ENCODE assay signal across 27 cellular contexts in the genomic region with DNA sequence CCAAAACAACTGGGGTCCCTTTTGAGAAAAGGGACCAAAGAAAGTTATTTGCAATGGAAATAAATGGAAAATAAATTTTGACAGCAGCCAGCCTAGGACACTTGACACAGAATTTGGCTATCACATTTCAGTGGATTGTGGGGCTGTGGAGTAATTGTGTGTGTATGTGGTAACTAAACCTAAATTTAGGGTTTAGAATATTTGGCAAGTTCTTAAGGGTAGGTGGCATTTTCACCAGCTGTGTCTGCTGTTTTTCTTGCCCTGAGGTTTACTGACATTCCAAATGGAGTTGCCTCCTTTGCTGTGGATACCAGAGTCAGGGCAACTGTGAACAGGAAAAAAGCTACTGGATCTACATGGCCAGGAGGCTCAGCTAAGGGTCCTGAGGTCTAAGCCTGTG.
"Had no signal": no experiment of that assay in that cellular context is flagged by ENCODE, and none has a peak within 500 bp of the region (broad histone marks: within the 10 kb centered on the region; RNA-seq: fewer than 3 reads in every experiment).

No MANE protein-coding gene starts in this region.

- H3K36me3 ChIP-seq: neutrophil, pancreas, prostate gland, right lobe of liver, sigmoid colon, suprapubic skin, tibial nerve, upper lobe of left lung, vagina had no signal

- H3K4me1 ChIP-seq: pancreas, prostate gland, right lobe of liver, sigmoid colon, suprapubic skin, testis, tibial nerve, upper lobe of left lung, vagina had no signal

- H3K27me3 ChIP-seq: neutrophil, pancreas, right lobe of liver, sigmoid colon, suprapubic skin, testis, tibial nerve, upper lobe of left lung, vagina had no signal

- H3K27ac ChIP-seq: neutrophil, pancreas, prostate gland, right lobe of liver, sigmoid colon, suprapubic skin, testis, tibial nerve, upper lobe of left lung, vagina had no signal

- H3K4me3 ChIP-seq: pancreas, prostate gland, right lobe of liver, sigmoid colon, suprapubic skin, testis, tibial nerve, upper lobe of left lung, vagina had no signal

- DNase-seq: naive B cell; naive thymus-derived CD8-positive, alpha-beta T cell; nephron progenitor cell; nucleus accumbens; pancreas; right cardiac atrium; right lobe of liver; sigmoid colon; small intestine; stimulated activated CD4-positive, alpha-beta T cell treated with anti-CD3 and anti-CD28 coated beads, Interleukin-15, amount 100 ng/mL, for 24 hours; stimulated activated CD4-positive, alpha-beta T cell treated with anti-CD3 and anti-CD28 coated beads, Interleukin-2, amount 100 ng/mL, for 24 hours; stimulated activated CD4-positive, alpha-beta T cell treated with anti-CD3 and anti-CD28 coated beads, Interleukin-2, amount 100 ng/mL, for 48 hours; stimulated activated CD4-positive, alpha-beta T cell treated with anti-CD3 and anti-CD28 coated beads, Interleukin-4, amount 100 ng/mL, for 24 hours; stimulated activated naive B cell treated with anti-CD40 and anti-IgM and Interleukin-4, amounts not matched to agents 10 μg/mL and 1 μg/mL and 100 μg/mL, for 72 hours; stimulated activated naive CD8-positive, alpha-beta T cell treated with anti-CD3 and anti-CD28 coated beads, Interleukin-15, amount 100 ng/mL, for 72 hours; stimulated activated naive CD8-positive, alpha-beta T cell treated with anti-CD3 and anti-CD28 coated beads, Interleukin-15, Interleukin-2, amounts not matched to agents 100 U/mL and 50 U/mL, for 24 hours; substantia nigra; testis; trophoblast cell; upper lobe of left lung had no signal

- H3K9me3 ChIP-seq: neutrophil, pancreas, prostate gland, right lobe of liver, sigmoid colon, suprapubic skin, testis, tibial nerve, upper lobe of left lung, vagina had no signal

- ATAC-seq: naive thymus-derived CD8-positive, alpha-beta T cell; natural killer cell treated with Interleukin-12 subunit alpha and Interleukin-12 subunit beta and Interleukin-15 and Interleukin-18, amount 100 ng/mL, for 72 hours; pancreas; right cardiac atrium; right lobe of liver; stimulated activated effector memory CD8-positive, alpha-beta T cell treated with anti-CD3 and anti-CD28 coated beads, Interleukin-12 subunit alpha, Interleukin-12 subunit beta, amount 100 ng/mL, for 72 hours; stimulated activated naive B cell treated with anti-CD40 and anti-IgM and Interleukin-4, amounts not matched to agents 10 μg/mL and 1 μg/mL and 100 μg/mL, for 72 hours; stimulated activated naive CD8-positive, alpha-beta T cell treated with anti-CD3 and anti-CD28 coated beads, Interleukin-15, amount 100 ng/mL, for 72 hours; stimulated activated naive CD8-positive, alpha-beta T cell treated with anti-CD3 and anti-CD28 coated beads, Interleukin-15, Interleukin-2, amounts not matched to agents 100 U/mL and 50 U/mL, for 24 hours had no signal
